ENCODE assay signal across 1 cellular context in the genomic region with DNA sequence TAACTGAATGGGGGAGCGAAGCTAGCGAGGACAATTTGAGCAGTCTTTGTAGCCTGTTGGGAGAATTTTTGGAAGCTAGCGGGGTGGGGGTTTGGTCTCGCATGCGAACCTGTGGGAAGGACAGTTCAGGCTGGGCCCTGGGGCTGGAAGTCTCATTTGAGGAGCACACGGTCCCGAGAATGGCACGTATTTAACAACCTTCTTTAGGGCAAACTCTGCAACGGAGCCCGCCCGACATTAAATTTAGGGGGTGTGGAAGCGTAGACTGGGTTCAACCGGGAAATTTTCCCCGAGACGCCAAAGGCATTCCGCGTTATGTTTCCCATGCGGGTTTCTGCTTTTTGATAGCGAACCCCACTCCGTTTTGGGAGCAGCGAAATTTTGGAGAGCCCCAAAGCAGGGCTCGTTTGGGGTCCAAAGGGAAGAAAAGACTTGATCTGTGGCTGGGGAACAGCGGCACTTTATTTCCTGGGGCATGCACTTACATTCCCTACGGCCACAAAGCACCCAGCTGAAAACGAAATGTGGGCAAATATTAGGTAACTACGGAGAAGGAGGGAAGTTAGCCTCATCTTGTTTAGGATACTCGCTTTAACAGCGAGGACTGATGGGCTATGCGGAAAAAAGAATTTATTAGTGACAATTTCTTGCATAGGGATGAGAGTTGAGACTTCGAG.
TF ChIP-seq lines count a peak whose summit lies in the region.

No MANE protein-coding gene starts in this region.

TF ChIP-seq in GM12878, 131 proteins besides CTCF, POLR2A, EP300 and RAD21:
- TF ChIP-seq, protein P1, sequence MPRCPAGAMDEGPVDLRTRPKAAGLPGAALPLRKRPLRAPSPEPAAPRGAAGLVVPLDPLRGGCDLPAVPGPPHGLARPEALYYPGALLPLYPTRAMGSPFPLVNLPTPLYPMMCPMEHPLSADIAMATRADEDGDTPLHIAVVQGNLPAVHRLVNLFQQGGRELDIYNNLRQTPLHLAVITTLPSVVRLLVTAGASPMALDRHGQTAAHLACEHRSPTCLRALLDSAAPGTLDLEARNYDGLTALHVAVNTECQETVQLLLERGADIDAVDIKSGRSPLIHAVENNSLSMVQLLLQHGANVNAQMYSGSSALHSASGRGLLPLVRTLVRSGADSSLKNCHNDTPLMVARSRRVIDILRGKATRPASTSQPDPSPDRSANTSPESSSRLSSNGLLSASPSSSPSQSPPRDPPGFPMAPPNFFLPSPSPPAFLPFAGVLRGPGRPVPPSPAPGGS (IDR thresholded peaks at IDR 0.05; ENCODE audit: borderline replicate concordance, insufficient read depth, low read depth, low read length, poor library complexity, severe bottlenecking) = no peak
- peak; percentile 15 for TF ChIP-seq SUZ12 (IDR thresholded peaks at IDR 0.05; ENCODE audit: unreplicated experiment)
- TF ChIP-seq, protein P2, sequence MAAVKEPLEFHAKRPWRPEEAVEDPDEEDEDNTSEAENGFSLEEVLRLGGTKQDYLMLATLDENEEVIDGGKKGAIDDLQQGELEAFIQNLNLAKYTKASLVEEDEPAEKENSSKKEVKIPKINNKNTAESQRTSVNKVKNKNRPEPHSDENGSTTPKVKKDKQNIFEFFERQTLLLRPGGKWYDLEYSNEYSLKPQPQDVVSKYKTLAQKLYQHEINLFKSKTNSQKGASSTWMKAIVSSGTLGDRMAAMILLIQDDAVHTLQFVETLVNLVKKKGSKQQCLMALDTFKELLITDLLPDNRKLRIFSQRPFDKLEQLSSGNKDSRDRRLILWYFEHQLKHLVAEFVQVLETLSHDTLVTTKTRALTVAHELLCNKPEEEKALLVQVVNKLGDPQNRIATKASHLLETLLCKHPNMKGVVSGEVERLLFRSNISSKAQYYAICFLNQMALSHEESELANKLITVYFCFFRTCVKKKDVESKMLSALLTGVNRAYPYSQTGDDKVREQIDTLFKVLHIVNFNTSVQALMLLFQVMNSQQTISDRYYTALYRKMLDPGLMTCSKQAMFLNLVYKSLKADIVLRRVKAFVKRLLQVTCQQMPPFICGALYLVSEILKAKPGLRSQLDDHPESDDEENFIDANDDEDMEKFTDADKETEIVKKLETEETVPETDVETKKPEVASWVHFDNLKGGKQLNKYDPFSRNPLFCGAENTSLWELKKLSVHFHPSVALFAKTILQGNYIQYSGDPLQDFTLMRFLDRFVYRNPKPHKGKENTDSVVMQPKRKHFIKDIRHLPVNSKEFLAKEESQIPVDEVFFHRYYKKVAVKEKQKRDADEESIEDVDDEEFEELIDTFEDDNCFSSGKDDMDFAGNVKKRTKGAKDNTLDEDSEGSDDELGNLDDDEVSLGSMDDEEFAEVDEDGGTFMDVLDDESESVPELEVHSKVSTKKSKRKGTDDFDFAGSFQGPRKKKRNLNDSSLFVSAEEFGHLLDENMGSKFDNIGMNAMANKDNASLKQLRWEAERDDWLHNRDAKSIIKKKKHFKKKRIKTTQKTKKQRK (IDR thresholded peaks at IDR 0.05; ENCODE audit: low read depth, low read length) = no peak
